8 cellular contexts compared by ENCODE assay signal in the genomic region with DNA sequence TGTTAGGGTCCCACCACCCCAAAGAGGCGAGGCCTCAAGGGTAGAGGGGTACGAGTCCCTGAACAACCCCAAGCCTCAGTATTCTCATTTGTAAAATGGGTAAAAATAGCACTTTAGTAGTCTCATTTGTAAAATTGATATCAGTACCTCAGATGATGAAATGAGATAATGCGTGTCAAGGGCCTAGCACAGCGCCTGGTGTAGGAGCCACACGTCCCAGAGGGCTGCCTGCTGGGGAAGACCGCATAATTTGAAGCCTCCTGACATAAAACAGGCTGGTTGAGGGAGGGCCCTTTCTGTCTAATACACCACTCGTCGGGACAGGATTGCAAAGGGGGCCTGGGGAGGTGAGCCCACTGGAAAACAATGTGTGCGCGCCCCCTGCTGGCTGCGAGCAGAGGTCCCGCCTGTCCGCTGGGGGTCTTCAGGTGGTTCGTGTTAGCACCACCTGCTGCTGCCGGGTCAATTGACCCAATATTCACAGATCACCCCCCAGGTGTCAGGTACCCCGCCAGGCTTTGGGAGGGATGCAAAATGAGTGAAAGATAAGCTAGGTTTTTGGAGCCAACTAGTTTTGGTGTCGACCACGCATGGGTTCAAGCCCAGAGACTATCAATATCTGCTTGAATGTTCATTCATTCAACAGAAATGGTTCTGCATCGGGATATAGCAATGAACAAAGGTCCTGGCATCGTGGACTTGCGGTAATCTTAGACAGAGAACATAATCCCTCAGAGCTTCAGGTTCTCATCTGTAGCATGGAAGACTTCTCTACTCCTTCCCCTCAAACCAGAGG. TPM values are rescaled to one million over a fixed set of nuclear protein-coding genes. Genes with fewer than 3 reads are reported as not detected.
DNase-seq lines count a peak whose midpoint lies in the region; ATAC-seq, FAIRE-seq and TF ChIP-seq lines count a peak whose summit lies in the region.

No MANE protein-coding gene starts in this region.

- peak; percentile 95 for TF ChIP-seq CTCF in HepG2 (CRISPR knock-in tag; IDR thresholded peaks at IDR 0.05)

- 0 out of 2 replicates have a peak overlapping the region, but pooled peaks have one; percentile 41 for H3K4me2 ChIP-seq in HepG2 (ENCODE audit: low read depth, low read length)

- H4K20me1 ChIP-seq in HepG2 (ENCODE audit: insufficient read depth, low read length): no peaks in the 10 kb centered on the region

- TF ChIP-seq EP300 in HepG2 (IDR thresholded peaks at IDR 0.05; ENCODE audit: low read depth in 2 of 2, low read length in 2 of 2): no peak
- TF ChIP-seq EP300 in HepG2 (CRISPR knock-in tag; IDR thresholded peaks at IDR 0.05; ENCODE audit: borderline replicate concordance): no peak

- no peak overlapping the region for H3K27ac ChIP-seq in HepG2 (ENCODE audit: extremely low read length, insufficient read depth, low read length)

- WGBS in HepG2 (ENCODE audit: low lambda C conversion rate): 17% methylated on average over 13 of the region's 21 CpGs

- DNase-seq in M059J (ENCODE audit: low read depth): peak; percentile 46
- peak; percentile 82 for DNase-seq in activated CD4-positive, CD25-positive, alpha-beta regulatory T cell treated with anti-CD3 and anti-CD28 coated beads, Interleukin-2, amount 50 U/mL, for 72 hours
- DNase-seq in central memory CD4-positive, alpha-beta T cell: peak; percentile 65
- DNase-seq in HepG2 (ENCODE audit: low spot score): peak; percentile 70
- peak; percentile 77 for DNase-seq in stimulated activated CD8-positive, alpha-beta memory T cell treated with anti-CD3 and anti-CD28 coated beads, Interleukin-12 subunit alpha, Interleukin-12 subunit beta, amount 100 ng/mL, for 1 hour (ENCODE audit: low read depth)
- DNase-seq in mesenteric fat pad (ENCODE audit: low spot score): no peak

- ATAC-seq in GM18907 (IDR thresholded peaks at IDR 0.05; ENCODE audit: unreplicated experiment) (peak; percentile 69), HepG2 (peak; percentile 95), GM21619 (IDR thresholded peaks at IDR 0.05; ENCODE audit: unreplicated experiment) (no peak)

- intact Hi-C loops in HepG2 (cut with micrococcal nuclease; ENCODE audit: unreplicated experiment): loop anchor here (1.0 to 2.0 kb wide), 4 partner anchors 30 to 140 kb away; no protein-coding TSS in a partner anchor

- peak; percentile 99 for TF ChIP-seq RAD21 in HepG2 (CRISPR knock-in tag; IDR thresholded peaks at IDR 0.05)

- H3K79me2 ChIP-seq in HepG2 (ENCODE audit: insufficient read depth, low read length): no peaks in the 10 kb centered on the region

- POLR2A ChIA-PET in HepG2 (lab: Yijun Ruan, JAX): no interaction called here

- TF ChIP-seq POLR2A in HepG2 (IDR thresholded peaks at IDR 0.05; ENCODE audit: insufficient read depth in 1 of 2, low read depth in 2 of 2, low read length in 2 of 2): no peak

- H3K4me1 ChIP-seq in HepG2 (ENCODE audit: insufficient read depth, low read length): peaks cover 25% of the 10 kb centered on the region

- no peak overlapping the region for H3K9ac ChIP-seq in HepG2 (ENCODE audit: insufficient read depth, low read depth, low read length)

- no peak overlapping the region for H2AFZ ChIP-seq in HepG2 (ENCODE audit: low read length)

- in situ Hi-C loops in HepG2 (cut with HindIII; ENCODE audit: extremely low pct_ligation_motif_present, low pct_unique_long_range_greater_than_20kb): no loop called here

- no peaks in the 10 kb centered on the region; the same call in 1 of the 2 replicates for H3K9me3 ChIP-seq in HepG2 (ENCODE audit: low read length)

- H3K36me3 ChIP-seq in HepG2 (replicated peaks in 1 of 2; ENCODE audit: control insufficient read depth in 1 of 2, insufficient read depth in 2 of 2, low read length in 2 of 2): no peaks in the 10 kb centered on the region

- FAIRE-seq in HepG2 (lab: Jason Lieb, UNC): peak; percentile 36

- BruUV-seq in HepG2 (replicated peaks; lab: Mats Ljungman, UMichigan): no TSS peak

- CTCF ChIA-PET in HepG2 (lab: Yijun Ruan, JAX; ENCODE audit: low intra/inter-chr PET ratio, low total read pairs): interaction anchor here (0.8 to 2.3 kb wide), 10 partner anchors 14 to 177 kb away, joined by 3 to 38 read pairs (median 6); no protein-coding TSS in a partner anchor

- no peak overlapping the region for H3K4me3 ChIP-seq in HepG2 (replicated peaks in 1 of 3; ENCODE audit: insufficient read depth in 1 of 3, low read depth in 2 of 3, low read length in 3 of 3)

- H3K27me3 ChIP-seq in HepG2 (ENCODE audit: control insufficient read depth in 1 of 2, insufficient read depth in 2 of 2, low read length in 2 of 2): peaks cover 0 to 8% of the 10 kb centered on the region in 2 experiments; a peak in 1 of 5 replicates

TF ChIP-seq in HepG2, 621 proteins besides CTCF, POLR2A, EP300 and RAD21 (continues in another document):
- TF ChIP-seq GATAD2A (CRISPR knock-in tag; IDR thresholded peaks at IDR 0.05) (peak; percentile 40; the same call in 1 of the 2 replicates), DMAP1 (CRISPR knock-in tag; IDR thresholded peaks at IDR 0.05) (no peak), RNF2 (conservative IDR thresholded peaks at IDR 0.05; ENCODE audit: low read depth) (no peak), ELF4 (CRISPR knock-in tag; IDR thresholded peaks at IDR 0.05; ENCODE audit: borderline replicate concordance) (no peak), KAT8 (CRISPR knock-in tag; IDR thresholded peaks at IDR 0.05) (0 out of 2 replicates have a peak, but pooled peaks have one; percentile 28), ZNF354B (CRISPR knock-in tag; IDR thresholded peaks at IDR 0.05) (no peak), KMT2A (CRISPR knock-in tag; IDR thresholded peaks at IDR 0.05) (no peak), ZSCAN22 (CRISPR knock-in tag; IDR thresholded peaks at IDR 0.05) (no peak)

RNA-seq across cellular contexts. Expression of gene IRF2BPL, which starts 24.7 kb away (rescaled TPM):
- 13.2 and 31.7 TPM in 2 replicates for total RNA-seq in M059J (2014; rRNA removed; shearing (Covaris generic))
- total RNA-seq in HepG2 (2016; rRNA removed; fragmentation: Illumina TruSeq; extraction: Trizol) (6.2 and 8.4 TPM in 2 replicates), mesenteric fat pad (51.9 TPM)
- total RNA-seq in HepG2 (2016; cell fraction: cytosol; rRNA removed; fragmentation: Illumina TruSeq; extraction: Trizol; ENCODE audit: low read depth): 0.88 and 1.1 TPM in 2 replicates
- 6.2 and 7.9 TPM in 2 replicates for total RNA-seq in HepG2 (2016; cell fraction: insoluble cytoplasmic fraction; rRNA removed; fragmentation: Illumina TruSeq; extraction: Trizol)
- total RNA-seq in HepG2 (2016; cell fraction: membrane; rRNA removed; fragmentation: Illumina TruSeq; extraction: Trizol): 3.5 and 4.3 TPM in 2 replicates
- 5.8 and 6.6 TPM in 2 replicates for total RNA-seq in HepG2 (2016; cell fraction: nucleus; rRNA removed; fragmentation: Illumina TruSeq; extraction: Trizol)
- 6.6 and 7.8 TPM in 2 replicates for polyA plus RNA-seq in HepG2 (2011; rRNA removed)
- 6.1 and 8.5 TPM in 2 replicates for polyA plus RNA-seq in HepG2 (2011; cell fraction: cytosol; rRNA removed)
- polyA plus RNA-seq in HepG2 (2011; cell fraction: nucleus; rRNA removed): 9.9 and 12.0 TPM in 2 replicates
- 13.5 and 21.1 TPM in 2 replicates for polyA plus RNA-seq in HepG2 (2012)
- polyA plus RNA-seq in HepG2 (2016; cell fraction: cytosol; fragmentation: Illumina TruSeq; extraction: Trizol; ENCODE audit: low read depth): 0.57 and 0.58 TPM in 2 replicates
- 8.8 and 10.6 TPM in 2 replicates for polyA plus RNA-seq in HepG2 (2016; cell fraction: insoluble cytoplasmic fraction; fragmentation: Illumina TruSeq; extraction: Trizol; ENCODE audit: low read depth)
- 2.4 and 2.6 TPM in 2 replicates for polyA plus RNA-seq in HepG2 (2016; cell fraction: membrane; fragmentation: Illumina TruSeq; extraction: Trizol; ENCODE audit: low read depth)
- 9.6 and 10.7 TPM in 2 replicates for polyA plus RNA-seq in HepG2 (2016; cell fraction: nucleus; fragmentation: Illumina TruSeq; extraction: Trizol; ENCODE audit: insufficient read depth, low read depth)
- polyA minus RNA-seq in HepG2 (2011; rRNA and poly(A)+ RNA removed; ENCODE audit: low replicate concordance): 5.2 and 20.2 TPM in 2 replicates
- 14.8 and 18.3 TPM in 2 replicates for polyA minus RNA-seq in HepG2 (2011; cell fraction: cytosol; rRNA and poly(A)+ RNA removed)
- 5.8 and 8.6 TPM in 2 replicates for polyA minus RNA-seq in HepG2 (2011; cell fraction: nucleus; rRNA and poly(A)+ RNA removed)

RNA-seq across cellular contexts. Expression of gene CIPC, which starts 44.8 kb away (rescaled TPM):
- 14.2 and 19.2 TPM in 2 replicates for total RNA-seq in M059J (2014; rRNA removed; shearing (Covaris generic))
- total RNA-seq in HepG2 (2016; rRNA removed; fragmentation: Illumina TruSeq; extraction: Trizol): 13.9 and 18.4 TPM in 2 replicates
- 1.6 and 1.7 TPM in 2 replicates for total RNA-seq in HepG2 (2016; cell fraction: cytosol; rRNA removed; fragmentation: Illumina TruSeq; extraction: Trizol; ENCODE audit: low read depth)
- total RNA-seq in HepG2 (2016; cell fraction: insoluble cytoplasmic fraction; rRNA removed; fragmentation: Illumina TruSeq; extraction: Trizol): 12.8 and 18.2 TPM in 2 replicates
- 9.4 and 10.0 TPM in 2 replicates for total RNA-seq in HepG2 (2016; cell fraction: membrane; rRNA removed; fragmentation: Illumina TruSeq; extraction: Trizol)
- total RNA-seq in HepG2 (2016; cell fraction: nucleus; rRNA removed; fragmentation: Illumina TruSeq; extraction: Trizol): 8.0 and 10.3 TPM in 2 replicates
- 6.0 and 7.6 TPM in 2 replicates for polyA plus RNA-seq in HepG2 (2011; rRNA removed)
- 4.8 and 5.6 TPM in 2 replicates for polyA plus RNA-seq in HepG2 (2011; cell fraction: cytosol; rRNA removed)
- polyA plus RNA-seq in HepG2 (2011; cell fraction: nucleus; rRNA removed): 3.6 and 4.9 TPM in 2 replicates
- polyA plus RNA-seq in HepG2 (2012): 4.0 and 4.3 TPM in 2 replicates
- 0.84 and 0.93 TPM in 2 replicates for polyA plus RNA-seq in HepG2 (2016; cell fraction: cytosol; fragmentation: Illumina TruSeq; extraction: Trizol; ENCODE audit: low read depth)
- 12.4 and 12.8 TPM in 2 replicates for polyA plus RNA-seq in HepG2 (2016; cell fraction: insoluble cytoplasmic fraction; fragmentation: Illumina TruSeq; extraction: Trizol; ENCODE audit: low read depth)
- 3.3 and 4.4 TPM in 2 replicates for polyA plus RNA-seq in HepG2 (2016; cell fraction: membrane; fragmentation: Illumina TruSeq; extraction: Trizol; ENCODE audit: low read depth)
- 10.3 and 11.4 TPM in 2 replicates for polyA plus RNA-seq in HepG2 (2016; cell fraction: nucleus; fragmentation: Illumina TruSeq; extraction: Trizol; ENCODE audit: insufficient read depth, low read depth)
- polyA minus RNA-seq in HepG2 (2011; rRNA and poly(A)+ RNA removed; ENCODE audit: low replicate concordance): 11.9 and 19.0 TPM in 2 replicates
- polyA minus RNA-seq in HepG2 (2011; cell fraction: cytosol; rRNA and poly(A)+ RNA removed): 6.0 and 6.7 TPM in 2 replicates
- polyA minus RNA-seq in HepG2 (2011; cell fraction: nucleus; rRNA and poly(A)+ RNA removed): 5.9 and 7.2 TPM in 2 replicates
- total RNA-seq in mesenteric fat pad: 23.1 TPM
